11 cellular contexts compared by ENCODE assay signal in the genomic region with DNA sequence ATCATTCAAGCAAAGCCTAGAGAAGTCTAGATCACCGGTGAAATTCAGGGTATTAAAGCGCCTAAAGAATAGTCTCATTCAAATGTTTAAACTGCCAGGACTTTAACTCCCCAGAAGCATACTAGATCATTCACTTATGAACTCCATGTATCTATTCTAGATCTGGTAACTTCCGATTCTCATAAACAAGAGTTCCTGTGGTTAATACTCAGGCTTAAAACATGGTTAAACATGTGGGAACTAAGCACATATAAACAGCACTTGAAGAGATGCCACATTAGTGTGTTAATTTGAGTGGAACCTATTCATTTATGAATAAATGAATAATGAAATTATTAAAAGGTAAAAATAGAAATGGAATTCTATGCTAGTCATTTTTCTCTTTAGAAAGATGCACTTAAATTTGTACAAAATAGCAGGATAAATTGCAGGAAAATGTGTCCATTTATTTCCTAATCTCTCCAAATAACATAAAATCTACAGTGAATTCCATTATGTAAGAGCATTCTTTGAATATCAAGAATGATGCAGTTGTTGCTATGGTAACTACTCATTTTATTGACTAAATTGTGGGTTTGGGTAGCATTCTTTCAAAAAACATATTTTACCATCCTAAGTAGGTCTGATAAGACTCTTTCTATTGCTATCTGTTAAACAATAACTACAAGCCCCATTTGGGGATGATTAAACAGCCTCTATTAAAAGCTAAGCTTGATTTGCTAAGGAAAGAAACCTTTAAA.
DNase-seq lines count a peak whose midpoint lies in the region; ATAC-seq, FAIRE-seq and TF ChIP-seq lines count a peak whose summit lies in the region.
"Had no signal": no experiment of that assay in that cellular context is flagged by ENCODE, and none has a peak within 500 bp of the region (broad histone marks: within the 10 kb centered on the region; RNA-seq: fewer than 3 reads in every experiment).

No MANE protein-coding gene starts in this region.

- TF ChIP-seq POLR2A in A549 (IDR thresholded peaks at IDR 0.05; ENCODE audit: low read length): no peak

- H3K4me1 ChIP-seq in A549: peaks cover 10% of the 10 kb centered on the region; the same call in 2 of the 3 replicates
- peaks cover 22% of the 10 kb centered on the region for H3K4me1 ChIP-seq in iPS-18a (ENCODE audit: control insufficient read depth, low read depth, low read length)

- H3K9ac ChIP-seq in iPS-18a (ENCODE audit: low read length): no peak overlapping the region

- H3K27ac ChIP-seq in A549: no peak overlapping the region
- no peak overlapping the region for H3K27ac ChIP-seq in iPS-18a (ENCODE audit: low read length)

- no peaks in the 10 kb centered on the region for H3K27me3 Mint-ChIP-seq in activated T-helper 17 cell treated with anti-CD3 and anti-CD28 coated beads, Interleukin-2, amount 50 U/mL, for 72 hours

- H3K9me3 Mint-ChIP-seq in activated T-helper 17 cell treated with anti-CD3 and anti-CD28 coated beads, Interleukin-2, amount 50 U/mL, for 72 hours: no peaks in the 10 kb centered on the region

- no peaks in the 10 kb centered on the region for H3K27me3 ChIP-seq in iPS-18a (ENCODE audit: control insufficient read depth, insufficient read depth, low read length)

- H3K36me3 Mint-ChIP-seq in activated T-helper 17 cell treated with anti-CD3 and anti-CD28 coated beads, Interleukin-2, amount 50 U/mL, for 72 hours (ENCODE audit: low read depth): peaks cover 23% of the 10 kb centered on the region

- 98% methylated on average over 3 of the region's 3 CpGs for WGBS in A549 (ENCODE audit: missing lambda C conversion rate)

- H3K4me2 ChIP-seq in A549: peak overlapping the region; percentile 87; the same call in 2 of the 3 replicates

- POLR2A ChIA-PET in A549 (lab: Yijun Ruan, JAX): no interaction called here

- no peaks in the 10 kb centered on the region for H3K9me3 ChIP-seq in A549
- no peaks in the 10 kb centered on the region for H3K9me3 ChIP-seq in iPS-18a (ENCODE audit: control insufficient read depth, low read depth, low read length)

- TF ChIP-seq EP300 in A549 (IDR thresholded peaks at IDR 0.05): no peak

- DNase-seq in A549 (ENCODE audit: low read depth in 1 of 2, low spot score in 1 of 2) (no peak), NCI-H128 (lab: John Stamatoyannopoulos, UW; ENCODE audit: unreplicated experiment) (no peak), OCI-M1 (lab: John Stamatoyannopoulos, UW) (no peak)
- DNase-seq: effector CD8-positive, alpha-beta T cell; occipital lobe had no signal

- no peak overlapping the region for H3K27ac Mint-ChIP-seq in activated T-helper 17 cell treated with anti-CD3 and anti-CD28 coated beads, Interleukin-2, amount 50 U/mL, for 72 hours

- ATAC-seq in A549 (no peak), GM18508 (IDR thresholded peaks at IDR 0.05; ENCODE audit: insufficient read depth, unreplicated experiment) (peak; percentile 13), HG03196 (IDR thresholded peaks at IDR 0.05; ENCODE audit: unreplicated experiment) (no peak), HG03025 (IDR thresholded peaks at IDR 0.05; ENCODE audit: low FRiP score, unreplicated experiment) (no peak)
- ATAC-seq in activated T-helper 17 cell treated with anti-CD3 and anti-CD28 coated beads, Interleukin-2, amount 50 U/mL, for 72 hours (replicated peaks): no peak

- no peak for TF ChIP-seq CTCF in A549 (IDR thresholded peaks at IDR 0.05)

- H3K36me3 ChIP-seq in iPS-18a (ENCODE audit: control insufficient read depth, low read depth, low read length): no peaks in the 10 kb centered on the region

- H3K4me3 ChIP-seq in A549 (no peak overlapping the region), iPS-18a (ENCODE audit: low read length) (peak overlapping the region; percentile 95)

- TF ChIP-seq RAD21 in A549 (conservative IDR thresholded peaks at IDR 0.05 in 1 of 2, IDR thresholded peaks at IDR 0.05 in 1 of 2): no peak

- no peak for FAIRE-seq in A549 (lab: Jason Lieb, UNC)
- FAIRE-seq: H54 had no signal

- peak overlapping the region; percentile 86 for H3K4me3 Mint-ChIP-seq in activated T-helper 17 cell treated with anti-CD3 and anti-CD28 coated beads, Interleukin-2, amount 50 U/mL, for 72 hours

- H3K4me1 Mint-ChIP-seq in activated T-helper 17 cell treated with anti-CD3 and anti-CD28 coated beads, Interleukin-2, amount 50 U/mL, for 72 hours: peaks cover 6% of the 10 kb centered on the region

- CTCF ChIA-PET in A549 (lab: Yijun Ruan, JAX): interaction anchor here (1.0 kb wide), 1 partner anchor 388 kb away, joined by 3 read pairs; no protein-coding TSS in a partner anchor

TF ChIP-seq in A549, 52 proteins besides CTCF, POLR2A, EP300 and RAD21:
- no peak for TF ChIP-seq MAZ (IDR thresholded peaks at IDR 0.05; ENCODE audit: borderline replicate concordance, low read depth, low read length)
- TF ChIP-seq RCOR1 (IDR thresholded peaks at IDR 0.05; ENCODE audit: low read depth, low read length): no peak
- no peak for TF ChIP-seq ZNF302 (CRISPR knock-in tag; IDR thresholded peaks at IDR 0.05)
- TF ChIP-seq NR3C1 (IDR thresholded peaks at IDR 0.05): no peak
